In the genomic region with DNA sequence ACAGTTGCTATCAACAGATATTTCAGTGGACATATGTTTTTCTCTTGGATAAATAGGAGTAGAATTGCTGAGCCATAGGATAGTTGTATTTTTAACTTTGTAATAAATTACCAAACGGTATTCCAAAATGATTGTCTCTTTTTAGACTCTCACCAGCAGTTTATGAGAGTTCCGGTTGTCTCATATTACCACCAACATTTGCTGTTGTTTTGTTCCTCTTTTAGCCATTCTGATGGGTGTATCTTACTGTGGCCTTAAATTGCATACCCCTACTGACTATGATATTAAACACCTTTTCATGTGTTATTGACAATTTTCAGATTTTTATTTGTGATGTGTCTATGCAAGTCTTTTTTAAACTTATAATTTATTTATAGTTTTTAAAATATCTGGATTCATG, we compare ENCODE assay signal across 19 cellular contexts.
"Had no signal": no experiment of that assay in that cellular context is flagged by ENCODE, and none has a peak within 500 bp of the region (broad histone marks: within the 10 kb centered on the region; RNA-seq: fewer than 3 reads in every experiment).

No MANE protein-coding gene starts in this region.

- H3K27me3 ChIP-seq: gastrocnemius medialis, right atrium auricular region, suprapubic skin, vagina had no signal

- DNase-seq: activated CD4-positive, alpha-beta T cell treated with anti-CD3 and anti-CD28 coated beads for 1 hour; activated CD4-positive, alpha-beta T cell treated with anti-CD3 and anti-CD28 coated beads, Interleukin-2, amount 50 U/mL, for 48 hours; activated naive CD8-positive, alpha-beta T cell treated with anti-CD3 and anti-CD28 coated beads for 36 hours; activated T-cell treated with anti-CD3 and anti-CD28 coated beads for 4 hours; amniotic stem cell; effector CD8-positive, alpha-beta T cell; gastrocnemius medialis; head of caudate nucleus; midbrain; stimulated activated CD4-positive, alpha-beta T cell treated with anti-CD3 and anti-CD28 coated beads, Interleukin-15, amount 100 ng/mL, for 24 hours; stimulated activated CD4-positive, alpha-beta T cell treated with anti-CD3 and anti-CD28 coated beads, Interleukin-4, amount 100 ng/mL, for 1 hour; stimulated activated naive CD8-positive, alpha-beta T cell treated with anti-CD3 and anti-CD28 coated beads, Interleukin-15, amount 100 ng/mL, for 72 hours; trophoblast cell; WERI-Rb-1 had no signal

- H3K27ac ChIP-seq: gastrocnemius medialis, right atrium auricular region, suprapubic skin, vagina, WERI-Rb-1 had no signal

- H3K36me3 ChIP-seq: gastrocnemius medialis, right atrium auricular region, suprapubic skin, WERI-Rb-1 had no signal

- H3K4me3 ChIP-seq: gastrocnemius medialis, lung, right atrium auricular region, suprapubic skin, vagina had no signal

- H3K9me3 ChIP-seq: gastrocnemius medialis, right atrium auricular region, suprapubic skin, vagina had no signal

- FAIRE-seq: keratinocyte had no signal
